Comparison of ENCODE assay signal across 8 cellular contexts in genomic region chr3:152241142-152242067, GRCh38. TPM values are rescaled to one million over a fixed set of nuclear protein-coding genes. Genes with fewer than 3 reads are reported as not detected.
A peak's percentile ranks its signal among the peaks of the same experiment; 100 is the strongest.
DNase-seq lines count a peak whose midpoint lies in the region; ATAC-seq, FAIRE-seq and TF ChIP-seq lines count a peak whose summit lies in the region.

No MANE protein-coding gene starts in this region.

- peak; percentile 36 for DNase-seq in DND-41
- DNase-seq in KG1 (lab: John Stamatoyannopoulos, UW) = peak; percentile 33
- DNase-seq in central memory CD8-positive, alpha-beta T cell (ENCODE audit: low spot score in 2 of 2) = no peak
- no peak for DNase-seq in NCI-H345 treated with DMSO at 0.1 percent for 48 hours (lab: John Stamatoyannopoulos, UW; ENCODE audit: unreplicated experiment)
- DNase-seq in kidney = no peak
- no peak for DNase-seq in HTR-8/SVneo (ENCODE audit: insufficient read length, low spot score)
- DNase-seq in effector CD8-positive, alpha-beta T cell (lab: John Stamatoyannopoulos, UW) = no peak

- H3K9ac ChIP-seq in DND-41 (ENCODE audit: low read depth, low read length) (peak overlapping the region; percentile 80), kidney (ENCODE audit: low read length in 2 of 2) (no peak overlapping the region)

- H4K20me1 ChIP-seq in DND-41 (ENCODE audit: insufficient read depth, low read length) = no peaks in the 10 kb centered on the region

- intact Hi-C loops in kidney (cut with DNase I) = no loop called here

- no peak for FAIRE-seq in kidney (lab: Jason Lieb, UNC)
- FAIRE-seq in HTR-8/SVneo (lab: Jason Lieb, UNC) = no peak

- peak overlapping the region; percentile 89 for H3K27ac Mint-ChIP-seq in central memory CD8-positive, alpha-beta T cell (ENCODE audit: low read depth)

- peaks cover 55% of the 10 kb centered on the region for H3K4me1 Mint-ChIP-seq in central memory CD8-positive, alpha-beta T cell

- peaks cover 13% of the 10 kb centered on the region for H3K36me3 Mint-ChIP-seq in central memory CD8-positive, alpha-beta T cell (ENCODE audit: insufficient read depth)

- H3K4me3 ChIP-seq in DND-41 (ENCODE audit: low read depth in 1 of 2, low read length in 2 of 2) (peak overlapping the region in 1 of 2 experiments; percentile 29; a peak in 2 of 4 replicates), kidney (ENCODE audit: low read length in 2 of 2) (no peak overlapping the region)

- H3K27me3 ChIP-seq in DND-41 (ENCODE audit: insufficient read depth, low read length, poor library complexity) = no peaks in the 10 kb centered on the region

- no peaks in the 10 kb centered on the region for H3K9me3 Mint-ChIP-seq in central memory CD8-positive, alpha-beta T cell

- H3K4me2 ChIP-seq in DND-41 (ENCODE audit: insufficient read depth, low read length) = peak overlapping the region; percentile 55

- H3K36me3 ChIP-seq in DND-41 (ENCODE audit: insufficient read depth, low read length) (no peaks in the 10 kb centered on the region), kidney (ENCODE audit: control insufficient read depth in 1 of 2, insufficient read depth in 2 of 2, low read length in 2 of 2) (no peaks in the 10 kb centered on the region)

- H3K9me3 ChIP-seq in DND-41 (ENCODE audit: insufficient read depth, low read length, severe bottlenecking) (no peaks in the 10 kb centered on the region), kidney (ENCODE audit: control insufficient read depth in 1 of 2, low read length in 2 of 2) (no peaks in the 10 kb centered on the region)

- peak overlapping the region; percentile 94 for H3K4me3 Mint-ChIP-seq in central memory CD8-positive, alpha-beta T cell

- H3K4me1 ChIP-seq in DND-41 (ENCODE audit: insufficient read depth, low read length) (peaks cover 68% of the 10 kb centered on the region), kidney (ENCODE audit: control insufficient read depth in 1 of 2, insufficient read depth in 1 of 2, low read depth in 1 of 2, low read length in 2 of 2) (no peaks in the 10 kb centered on the region)

- ATAC-seq in DND-41 (ENCODE audit: insufficient read depth, low read depth) (peak; percentile 7; the same call in 2 of the 3 replicates), GM21529 (IDR thresholded peaks at IDR 0.05; ENCODE audit: unreplicated experiment) (peak; percentile 61)
- no peak for ATAC-seq in central memory CD8-positive, alpha-beta T cell (replicated peaks; ENCODE audit: extremely low read depth, poor library complexity, severe bottlenecking)

- peak overlapping the region; percentile 95 for H3K27ac ChIP-seq in DND-41 (ENCODE audit: low read length)
- no peak overlapping the region for H3K27ac ChIP-seq in kidney (ENCODE audit: low read depth in 2 of 2, low read length in 2 of 2)

- H2AFZ ChIP-seq in DND-41 (ENCODE audit: low read depth, low read length) = peak overlapping the region; percentile 45

- TF ChIP-seq CTCF in DND-41 (IDR thresholded peaks at IDR 0.05; ENCODE audit: borderline replicate concordance, extremely low read depth, low read length, poor library complexity, severe bottlenecking) = no peak
- TF ChIP-seq CTCF in kidney (IDR thresholded peaks at IDR 0.05; ENCODE audit: borderline replicate concordance, extremely low read depth, insufficient read depth) = no peak

- H3K27me3 Mint-ChIP-seq in central memory CD8-positive, alpha-beta T cell = no peaks in the 10 kb centered on the region

- H3K79me2 ChIP-seq in DND-41 (ENCODE audit: insufficient read depth, low read length) = peaks cover 91% of the 10 kb centered on the region

RNA-seq across cellular contexts. Expression of gene MBNL1, which starts 27.3 kb away (rescaled TPM):
- total RNA-seq in kidney = 167 TPM
- 22.0 TPM for polyA plus RNA-seq in kidney (ENCODE audit: insufficient read depth, low read depth, low replicate concordance)

Comparison
In these comparisons a context has a peak if more than half of its experiments do, and no peak if none do; other contexts are left out.
1. DNase-seq: peak in DND-41 (single experiment) and KG1 (single experiment); none in central memory CD8-positive, alpha-beta T cell (0 of 2), NCI-H345 treated with DMSO at 0.1 percent for 48 hours (single experiment), kidney (single experiment), HTR-8/SVneo (single experiment) and effector CD8-positive, alpha-beta T cell (single experiment).